Comparison of ENCODE assay signal across 9 cellular contexts in genomic region chr17:6548578-6549330, GRCh38. TPM values are rescaled to one million over a fixed set of nuclear protein-coding genes. Genes with fewer than 3 reads are reported as not detected.
DNase-seq lines count a peak whose midpoint lies in the region; ATAC-seq, FAIRE-seq and TF ChIP-seq lines count a peak whose summit lies in the region.
"Had no signal": no experiment of that assay in that cellular context is flagged by ENCODE, and none has a peak within 500 bp of the region (broad histone marks: within the 10 kb centered on the region; RNA-seq: fewer than 3 reads in every experiment).

No MANE protein-coding gene starts in this region.

- intact Hi-C loops in prostate gland (cut with DNase I) = no loop called here

- no peak overlapping the region for H3K4me2 ChIP-seq in mesendoderm (ENCODE audit: low read length)
- H3K4me2 ChIP-seq: PC-9 had no signal

- peak; percentile 48 for ATAC-seq in HG03280 (IDR thresholded peaks at IDR 0.05; ENCODE audit: unreplicated experiment)
- no peak for ATAC-seq in GM19351 (IDR thresholded peaks at IDR 0.05; ENCODE audit: unreplicated experiment)

- no peak for TF ChIP-seq POLR2A in prostate gland (IDR thresholded peaks at IDR 0.05)

- H3K9me3 ChIP-seq in prostate gland = no peaks in the 10 kb centered on the region

- H3K56ac ChIP-seq in mesendoderm (ENCODE audit: low read length) = no peak overlapping the region

- no peak overlapping the region for H2BK5ac ChIP-seq in mesendoderm (ENCODE audit: low read length)

- H3K79me1 ChIP-seq in mesendoderm (ENCODE audit: low read length) = no peaks in the 10 kb centered on the region

- no peak overlapping the region for H3K23ac ChIP-seq in mesendoderm (ENCODE audit: low read length)

- H2BK120ac ChIP-seq in mesendoderm (ENCODE audit: low read depth, low read length) = no peak overlapping the region

- H4K5ac ChIP-seq in mesendoderm (ENCODE audit: low read length) = no peak overlapping the region

- H3K79me2 ChIP-seq in mesendoderm (ENCODE audit: control insufficient read depth, insufficient read depth, low read length) = no peaks in the 10 kb centered on the region

- DNase-seq in GM19240 (ENCODE audit: insufficient read length, low spot score) (peak; percentile 58), bronchial epithelial cell (ENCODE audit: low read depth) (peak; percentile 63), prostate gland (ENCODE audit: low spot score) (peak; percentile 39), mesendoderm (no peak), AG08395 (ENCODE audit: low spot score) (no peak)
- DNase-seq: activated gamma-delta T cell treated with Interleukin-2 at 50 U/mL for 16 hours, PC-9 had no signal

- H3K4me3 ChIP-seq in bronchial epithelial cell (ENCODE audit: low read depth, low read length) (no peak overlapping the region), prostate gland (no peak overlapping the region), mesendoderm (ENCODE audit: low read length) (no peak overlapping the region)
- H3K4me3 ChIP-seq: PC-9 had no signal

- H3K9ac ChIP-seq in mesendoderm (ENCODE audit: low read length) = no peak overlapping the region

- H3K18ac ChIP-seq in mesendoderm (ENCODE audit: low read length) = no peak overlapping the region

- FAIRE-seq in bronchial epithelial cell (lab: Jason Lieb, UNC) = peak; percentile 96

- H3K36me3 ChIP-seq in bronchial epithelial cell (ENCODE audit: control insufficient read depth, insufficient read depth, low read length) = peaks cover 13% of the 10 kb centered on the region
- H3K36me3 ChIP-seq in prostate gland = no peaks in the 10 kb centered on the region
- H3K36me3 ChIP-seq in mesendoderm (ENCODE audit: control insufficient read depth, insufficient read depth, low read length) = no peaks in the 10 kb centered on the region

- no peak overlapping the region for H2BK15ac ChIP-seq in mesendoderm (replicated peaks; ENCODE audit: low read depth)

- no peak overlapping the region for H3K4ac ChIP-seq in mesendoderm (ENCODE audit: low read depth, low read length)

- no peak overlapping the region for H4K8ac ChIP-seq in mesendoderm (ENCODE audit: low read depth, low read length)

- 22% methylated on average over 11 of the region's 11 CpGs for WGBS in prostate gland
- WGBS in mesendoderm (ENCODE audit: extremely low coverage, insufficient coverage, low lambda C conversion rate) = no CpG with 5 or more reads among the region's 11 CpGs

- H3K27ac ChIP-seq in prostate gland = peak overlapping the region; percentile 53 to 60
- no peak overlapping the region for H3K27ac ChIP-seq in mesendoderm (ENCODE audit: low read depth, low read length)
- H3K27ac ChIP-seq: PC-9 had no signal

- no peak overlapping the region for H2AK5ac ChIP-seq in mesendoderm (ENCODE audit: low read length)

- H3K4me1 ChIP-seq in prostate gland (replicated peaks) (peaks cover 15% of the 10 kb centered on the region), mesendoderm (ENCODE audit: control insufficient read depth, low read depth, low read length) (no peaks in the 10 kb centered on the region)

- TF ChIP-seq CTCF in bronchial epithelial cell (IDR thresholded peaks at IDR 0.05; ENCODE audit: insufficient read depth, low read length, severe bottlenecking) (no peak), prostate gland (IDR thresholded peaks at IDR 0.05) (no peak)

- H3K27me3 ChIP-seq in bronchial epithelial cell (ENCODE audit: control insufficient read depth, insufficient read depth, low read length) (no peaks in the 10 kb centered on the region), prostate gland (replicated peaks; ENCODE audit: insufficient read depth) (no peaks in the 10 kb centered on the region), mesendoderm (ENCODE audit: insufficient read depth, low read length, poor library complexity) (no peaks in the 10 kb centered on the region)

RNA-seq across cellular contexts. Expression of gene PITPNM3, which starts 7.6 kb away (rescaled TPM):
- total RNA-seq in bronchial epithelial cell (25.0 and 42.9 TPM in 2 replicates), prostate gland (1 to 10 TPM; 5.3 to 7.9 TPM)
- polyA plus RNA-seq in mesendoderm (2013, experiment 1 of 2) = 0.42 TPM
- 0.31 TPM for polyA plus RNA-seq in mesendoderm (2013, experiment 2 of 2)

Comparison
In these comparisons a context has a peak if more than half of its experiments do, and no peak if none do; other contexts are left out.
1. DNase-seq: peak in GM19240 (single experiment), bronchial epithelial cell (single experiment) and prostate gland (single experiment); none in mesendoderm (single experiment) and AG08395 (single experiment).